28 cellular contexts compared by ENCODE assay signal in genomic region chr21:36861924-36862323, GRCh38.
A peak's percentile ranks its signal among the peaks of the same experiment; 100 is the strongest.
DNase-seq lines count a peak whose midpoint lies in the region; ATAC-seq, FAIRE-seq and TF ChIP-seq lines count a peak whose summit lies in the region.
"Had no signal": no experiment of that assay in that cellular context is flagged by ENCODE, and none has a peak within 500 bp of the region (broad histone marks: within the 10 kb centered on the region; RNA-seq: fewer than 3 reads in every experiment).

No MANE protein-coding gene starts in this region.

- no peak for FAIRE-seq in astrocyte (lab: Jason Lieb, UNC)
- FAIRE-seq: A204.1, GM19239 had no signal

- H3K27me3 ChIP-seq in breast epithelium = no peaks in the 10 kb centered on the region
- H3K27me3 ChIP-seq in astrocyte (ENCODE audit: insufficient read depth, low read length) = no peaks in the 10 kb centered on the region
- no peaks in the 10 kb centered on the region for H3K27me3 ChIP-seq in thyroid gland
- H3K27me3 ChIP-seq: esophagus muscularis mucosa, gastrocnemius medialis, testis, uterus had no signal

- TF ChIP-seq POLR2A in breast epithelium (IDR thresholded peaks at IDR 0.05) (no peak), thyroid gland (IDR thresholded peaks at IDR 0.05) (no peak)

- TF ChIP-seq CTCF in MCF 10A (IDR thresholded peaks at IDR 0.05; ENCODE audit: unreplicated experiment) (no peak), breast epithelium (IDR thresholded peaks at IDR 0.05) (no peak), astrocyte (IDR thresholded peaks at IDR 0.05; ENCODE audit: insufficient read depth, low read depth, low read length) (no peak), thyroid gland (IDR thresholded peaks at IDR 0.05) (no peak)

- H3K9me3 ChIP-seq in breast epithelium (no peaks in the 10 kb centered on the region), astrocyte (ENCODE audit: insufficient read depth, low read depth, low read length) (no peaks in the 10 kb centered on the region), thyroid gland (no peaks in the 10 kb centered on the region)
- H3K9me3 ChIP-seq: esophagus muscularis mucosa, gastrocnemius medialis, HAP-1, prostate gland, testis, uterus had no signal

- WGBS in thyroid gland, 2 donors = 93 to 100% methylated on average over 1 of the region's 1 CpG

- H3K4me1 Mint-ChIP-seq in MCF 10A (ENCODE audit: insufficient read depth, unreplicated experiment) = peaks cover 28% of the 10 kb centered on the region
- peaks cover 31% of the 10 kb centered on the region for H3K4me1 Mint-ChIP-seq in astrocyte (ENCODE audit: low read depth, unreplicated experiment)
- peaks cover 23 to 46% of the 10 kb centered on the region in 2 donors for H3K4me1 Mint-ChIP-seq in immature natural killer cell

- H3K36me3 Mint-ChIP-seq in MCF 10A (ENCODE audit: insufficient read depth, unreplicated experiment) (peaks cover 11% of the 10 kb centered on the region), astrocyte (ENCODE audit: low read depth, unreplicated experiment) (no peaks in the 10 kb centered on the region), immature natural killer cell (peaks cover 0 to 6% (median 0%) of the 10 kb centered on the region in 3 donors)
- H3K36me3 Mint-ChIP-seq: WTC11 had no signal

- H3K36me3 ChIP-seq in breast epithelium = no peaks in the 10 kb centered on the region
- no peaks in the 10 kb centered on the region for H3K36me3 ChIP-seq in astrocyte (ENCODE audit: insufficient read depth, low read length)
- no peaks in the 10 kb centered on the region for H3K36me3 ChIP-seq in thyroid gland
- H3K36me3 ChIP-seq: esophagus muscularis mucosa, gastrocnemius medialis, HAP-1, prostate gland, uterus had no signal

- no peaks in the 10 kb centered on the region for H3K79me2 ChIP-seq in astrocyte (ENCODE audit: insufficient read depth, low read length)

- intact Hi-C loops in MCF 10A (cut with micrococcal nuclease) (no loop called here), breast epithelium (cut with DNase I; ENCODE audit: low total_unique reads) (no loop called here), posterior cingulate gyrus (cut with DNase I) (no loop called here), thyroid gland (cut with DNase I) (no loop called here)

- H3K27me3 Mint-ChIP-seq in MCF 10A (ENCODE audit: insufficient read depth, unreplicated experiment) (no peaks in the 10 kb centered on the region), astrocyte (ENCODE audit: low read depth, unreplicated experiment) (no peaks in the 10 kb centered on the region), immature natural killer cell (ENCODE audit: low read depth in 3 of 3) (no peaks in the 10 kb centered on the region)
- H3K27me3 Mint-ChIP-seq: B cell; CD8-positive, alpha-beta memory T cell; memory B cell had no signal

- no peak overlapping the region for H3K27ac ChIP-seq in breast epithelium
- H3K27ac ChIP-seq in astrocyte (ENCODE audit: low read depth, low read length) = peak overlapping the region; percentile 89
- H3K27ac ChIP-seq in thyroid gland = no peak overlapping the region
- H3K27ac ChIP-seq: esophagus muscularis mucosa, prostate gland, testis, uterus had no signal

- H3K4me2 ChIP-seq in astrocyte (ENCODE audit: low read length) = no peak overlapping the region

- POLR2A ChIA-PET in MCF 10A (lab: Yijun Ruan, JAX) = interaction anchor here (0.7 kb wide), 1 partner anchor 14 kb away, joined by 5 read pairs; no protein-coding TSS in a partner anchor

- no peak for ATAC-seq in GM21717 (IDR thresholded peaks at IDR 0.05; ENCODE audit: unreplicated experiment)
- ATAC-seq: gastrocnemius medialis, left colon, WTC11 had no signal

- H3K4me1 ChIP-seq in breast epithelium (no peaks in the 10 kb centered on the region), astrocyte (ENCODE audit: insufficient read depth, low read length) (peaks cover 22% of the 10 kb centered on the region), thyroid gland (peaks cover 9 to 18% of the 10 kb centered on the region in 2 donors)
- H3K4me1 ChIP-seq: prostate gland, testis, uterus had no signal

- H2AFZ ChIP-seq in astrocyte (ENCODE audit: low read depth, low read length) = no peak overlapping the region

- H3K27ac Mint-ChIP-seq in MCF 10A (ENCODE audit: low read depth, unreplicated experiment) = peak overlapping the region; percentile 87
- H3K27ac Mint-ChIP-seq in astrocyte (ENCODE audit: unreplicated experiment) = peak overlapping the region; percentile 96
- H3K27ac Mint-ChIP-seq in immature natural killer cell = peak overlapping the region in 4 of 6 donors; percentile 4 to 24 (median 10)
- H3K27ac Mint-ChIP-seq: B cell, endodermal cell, memory B cell, WTC11 had no signal

- H3K9me3 Mint-ChIP-seq in MCF 10A (ENCODE audit: unreplicated experiment) (no peaks in the 10 kb centered on the region), astrocyte (ENCODE audit: unreplicated experiment) (no peaks in the 10 kb centered on the region), immature natural killer cell (no peaks in the 10 kb centered on the region)
- H3K9me3 Mint-ChIP-seq: CD8-positive, alpha-beta memory T cell; endodermal cell; WTC11 had no signal

- H4K20me1 ChIP-seq in astrocyte (ENCODE audit: insufficient read depth, low read length) = no peaks in the 10 kb centered on the region

- H3K4me3 ChIP-seq in breast epithelium = no peak overlapping the region
- no peak overlapping the region for H3K4me3 ChIP-seq in astrocyte (ENCODE audit: insufficient read depth, low read depth, low read length)
- no peak overlapping the region for H3K4me3 ChIP-seq in thyroid gland (replicated peaks in 1 of 3)
- H3K4me3 ChIP-seq: esophagus muscularis mucosa, gastrocnemius medialis, HAP-1, prostate gland, testis, uterus had no signal

- DNase-seq in MCF 10A (ENCODE audit: unreplicated experiment) (no peak), breast epithelium (ENCODE audit: low spot score in 2 of 2) (no peak), astrocyte (ENCODE audit: low read depth) (peak; percentile 45), immature natural killer cell (no peak), posterior cingulate gyrus (no peak), thyroid gland (no peak), NK-92 (lab: John Stamatoyannopoulos, UW; ENCODE audit: unreplicated experiment) (no peak)
- DNase-seq: activated naive CD4-positive, alpha-beta T cell treated with anti-CD3 and anti-CD28 coated beads, Interleukin-2, amount 50 U/mL, for 16 hours; caudate nucleus; CD8-positive, alpha-beta memory T cell; endodermal cell; gastrocnemius medialis; hippocampal formation; left colon; NCI-H510A; Right ventricle myocardium superior; stimulated activated naive CD4-positive, alpha-beta T cell treated with Interleukin-2 at 50 U/mL for 16 hours; testis; uterus had no signal

- no TSS peak for BruUV-seq in MCF 10A (replicated peaks; lab: Mats Ljungman, UMichigan)

- CTCF ChIA-PET in MCF 10A (lab: Yijun Ruan, JAX) = interaction anchor here (1.6 kb wide), 1 partner anchor 11 kb away, joined by 5 read pairs; no protein-coding TSS in a partner anchor

- H3K4me3 Mint-ChIP-seq in MCF 10A (ENCODE audit: unreplicated experiment) = no peak overlapping the region
- no peak overlapping the region for H3K4me3 Mint-ChIP-seq in astrocyte (ENCODE audit: unreplicated experiment)
- peak overlapping the region in 1 of 5 donors; percentile 25 for H3K4me3 Mint-ChIP-seq in immature natural killer cell
- H3K4me3 Mint-ChIP-seq: B cell; CD8-positive, alpha-beta memory T cell; endodermal cell; memory B cell; WTC11 had no signal

- no peak overlapping the region for H3K9ac ChIP-seq in astrocyte (ENCODE audit: low read length)

Comparison
In these comparisons a context has a peak if more than half of its experiments do, and no peak if none do; other contexts are left out.
1. H3K27ac Mint-ChIP-seq: peak in every context shown above with its lines; median percentile 96 in astrocyte; 87 in MCF 10A; 10 in immature natural killer cell.